In the genomic region with DNA sequence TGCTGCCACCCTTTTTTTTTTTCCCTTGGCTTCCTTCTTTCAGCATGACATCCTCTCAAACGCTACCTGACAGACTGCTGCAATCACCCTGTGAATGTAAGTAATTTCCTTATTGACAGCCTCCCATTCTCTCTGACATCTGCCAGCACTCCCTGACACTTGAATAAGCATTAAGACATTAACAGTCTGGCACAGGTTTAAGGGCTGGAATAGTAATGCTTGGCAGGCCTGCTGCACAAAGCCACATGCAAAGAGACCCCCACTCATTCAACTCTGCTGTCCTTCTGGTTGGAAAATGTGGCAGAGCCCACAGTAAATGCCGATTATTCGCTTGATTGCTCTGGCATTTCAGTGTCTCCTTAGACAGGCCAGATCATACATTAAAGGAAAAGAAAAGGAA, we compare ENCODE assay signal across 14 cellular contexts. TPM values are rescaled to one million over a fixed set of nuclear protein-coding genes. Genes with fewer than 3 reads are reported as not detected.
A peak's percentile ranks its signal among the peaks of the same experiment; 100 is the strongest.
DNase-seq lines count a peak whose midpoint lies in the region; ATAC-seq lines count a peak whose summit lies in the region.
"Had no signal": no experiment of that assay in that cellular context is flagged by ENCODE, and none has a peak within 500 bp of the region (broad histone marks: within the 10 kb centered on the region; RNA-seq: fewer than 3 reads in every experiment).

No MANE protein-coding gene starts in this region.

- no peaks in the 10 kb centered on the region for H3K27me3 Mint-ChIP-seq in activated naive CD8-positive, alpha-beta T cell
- no peaks in the 10 kb centered on the region for H3K27me3 Mint-ChIP-seq in activated naive CD8-positive, alpha-beta T cell treated with anti-CD3 and anti-CD28 coated beads for 36 hours
- H3K27me3 Mint-ChIP-seq in stimulated activated naive B cell treated with anti-CD40 and anti-IgM and Interleukin-4, amounts not matched to agents 10 μg/mL and 1 μg/mL and 100 μg/mL, for 72 hours = no peaks in the 10 kb centered on the region
- H3K27me3 Mint-ChIP-seq: activated naive CD8-positive, alpha-beta T cell treated with anti-CD3 and anti-CD28 coated beads, Interleukin-2, amount 50 U/mL, for 24 hours had no signal

- peaks cover 5% of the 10 kb centered on the region for H3K9me3 Mint-ChIP-seq in activated naive CD8-positive, alpha-beta T cell (ENCODE audit: low read depth)
- peaks cover 9% of the 10 kb centered on the region for H3K9me3 Mint-ChIP-seq in activated naive CD8-positive, alpha-beta T cell treated with anti-CD3 and anti-CD28 coated beads for 36 hours
- H3K9me3 Mint-ChIP-seq in stimulated activated naive B cell treated with anti-CD40 and anti-IgM and Interleukin-4, amounts not matched to agents 10 μg/mL and 1 μg/mL and 100 μg/mL, for 72 hours = peaks cover 3 to 5% of the 10 kb centered on the region in 2 donors
- H3K9me3 Mint-ChIP-seq: GM23338 had no signal

- DNase-seq in activated naive CD8-positive, alpha-beta T cell treated with anti-CD3 and anti-CD28 coated beads for 36 hours = no peak
- DNase-seq in NCI-H446 treated with DMSO at 0.1 percent for 48 hours (lab: John Stamatoyannopoulos, UW) (peak; percentile 95), iPS-NIHi7 (ENCODE audit: extremely low spot score) (peak; percentile 15), T-helper 9 cell (no peak)
- DNase-seq in stimulated activated naive B cell treated with anti-CD40 and anti-IgM and Interleukin-4, amounts not matched to agents 10 μg/mL and 1 μg/mL and 100 μg/mL, for 72 hours = no peak
- no peak for DNase-seq in activated CD8-positive, alpha-beta memory T cell treated with anti-CD3 and anti-CD28 coated beads, Interleukin-2, amount 50 U/mL, for 48 hours
- DNase-seq in stimulated activated CD4-positive, alpha-beta T cell treated with anti-CD3 and anti-CD28 coated beads, Interleukin-4, amount 100 ng/mL, for 1 hour = no peak
- DNase-seq: activated naive CD8-positive, alpha-beta T cell treated with anti-CD3 and anti-CD28 coated beads, Interleukin-2, amount 50 U/mL, for 24 hours; hippocampal formation; Kasumi-1; uterus had no signal

- ATAC-seq in stimulated activated naive B cell treated with anti-CD40 and anti-IgM and Interleukin-4, amounts not matched to agents 10 μg/mL and 1 μg/mL and 100 μg/mL, for 72 hours (replicated peaks) = no peak
- ATAC-seq: activated naive CD8-positive, alpha-beta T cell treated with anti-CD3 and anti-CD28 coated beads, Interleukin-2, amount 50 U/mL, for 24 hours; GM23338 had no signal

- no peaks in the 10 kb centered on the region for H3K36me3 Mint-ChIP-seq in activated naive CD8-positive, alpha-beta T cell
- H3K36me3 Mint-ChIP-seq in activated naive CD8-positive, alpha-beta T cell treated with anti-CD3 and anti-CD28 coated beads for 36 hours = peaks cover 10% of the 10 kb centered on the region
- peaks cover 0 to 4% of the 10 kb centered on the region in 2 donors for H3K36me3 Mint-ChIP-seq in stimulated activated naive B cell treated with anti-CD40 and anti-IgM and Interleukin-4, amounts not matched to agents 10 μg/mL and 1 μg/mL and 100 μg/mL, for 72 hours

- H3K27ac Mint-ChIP-seq in activated naive CD8-positive, alpha-beta T cell = peak overlapping the region; percentile 16
- H3K27ac Mint-ChIP-seq in activated naive CD8-positive, alpha-beta T cell treated with anti-CD3 and anti-CD28 coated beads for 36 hours = no peak overlapping the region
- no peak overlapping the region for H3K27ac Mint-ChIP-seq in stimulated activated naive B cell treated with anti-CD40 and anti-IgM and Interleukin-4, amounts not matched to agents 10 μg/mL and 1 μg/mL and 100 μg/mL, for 72 hours
- H3K27ac Mint-ChIP-seq: activated naive CD8-positive, alpha-beta T cell treated with anti-CD3 and anti-CD28 coated beads, Interleukin-2, amount 50 U/mL, for 24 hours; GM23338 had no signal

- no peak overlapping the region for H3K4me3 Mint-ChIP-seq in activated naive CD8-positive, alpha-beta T cell
- H3K4me3 Mint-ChIP-seq in activated naive CD8-positive, alpha-beta T cell treated with anti-CD3 and anti-CD28 coated beads for 36 hours = no peak overlapping the region
- no peak overlapping the region for H3K4me3 Mint-ChIP-seq in stimulated activated naive B cell treated with anti-CD40 and anti-IgM and Interleukin-4, amounts not matched to agents 10 μg/mL and 1 μg/mL and 100 μg/mL, for 72 hours
- H3K4me3 Mint-ChIP-seq: activated naive CD8-positive, alpha-beta T cell treated with anti-CD3 and anti-CD28 coated beads, Interleukin-2, amount 50 U/mL, for 24 hours; GM23338 had no signal

- H3K4me1 Mint-ChIP-seq in activated naive CD8-positive, alpha-beta T cell (ENCODE audit: low read depth) = peaks cover 38% of the 10 kb centered on the region
- peaks cover 31% of the 10 kb centered on the region for H3K4me1 Mint-ChIP-seq in activated naive CD8-positive, alpha-beta T cell treated with anti-CD3 and anti-CD28 coated beads for 36 hours
- peaks cover 37 to 63% of the 10 kb centered on the region in 2 donors for H3K4me1 Mint-ChIP-seq in stimulated activated naive B cell treated with anti-CD40 and anti-IgM and Interleukin-4, amounts not matched to agents 10 μg/mL and 1 μg/mL and 100 μg/mL, for 72 hours

RNA-seq across cellular contexts. Expression of gene RASGEF1B, which starts 28.1 kb away (rescaled TPM):
- total RNA-seq in activated naive CD8-positive, alpha-beta T cell treated with anti-CD3 and anti-CD28 coated beads for 36 hours = 1 to 10 TPM; 6.7 to 6.9 TPM
- total RNA-seq: lung microvascular endothelial cell had no signal

Comparison
In these comparisons a context has a peak if more than half of its experiments do, and no peak if none do; other contexts are left out.
1. DNase-seq: peak in NCI-H446 treated with DMSO at 0.1 percent for 48 hours (single experiment) and iPS-NIHi7 (single experiment); none in activated naive CD8-positive, alpha-beta T cell treated with anti-CD3 and anti-CD28 coated beads for 36 hours (single experiment), stimulated activated naive B cell treated with anti-CD40 and anti-IgM and Interleukin-4, amounts not matched to agents 10 μg/mL and 1 μg/mL and 100 μg/mL, for 72 hours (single experiment), activated CD8-positive, alpha-beta memory T cell treated with anti-CD3 and anti-CD28 coated beads, Interleukin-2, amount 50 U/mL, for 48 hours (single experiment), stimulated activated CD4-positive, alpha-beta T cell treated with anti-CD3 and anti-CD28 coated beads, Interleukin-4, amount 100 ng/mL, for 1 hour (single experiment) and T-helper 9 cell (single experiment).